ENCODE assay signal across 16 cellular contexts in genomic region chr19:31118926-31119325, GRCh38.
DNase-seq lines count a peak whose midpoint lies in the region; TF ChIP-seq lines count a peak whose summit lies in the region.
"Had no signal": no experiment of that assay in that cellular context is flagged by ENCODE, and none has a peak within 500 bp of the region (broad histone marks: within the 10 kb centered on the region; RNA-seq: fewer than 3 reads in every experiment).

No MANE protein-coding gene starts in this region.

- no peak for TF ChIP-seq EP300 in sigmoid colon (IDR thresholded peaks at IDR 0.05)

- H3K4me1 ChIP-seq in SJCRH30 (peaks cover 36% of the 10 kb centered on the region), sigmoid colon (peaks cover 0 to 18% (median 12%) of the 10 kb centered on the region in 4 donors)

- TF ChIP-seq POLR2A in sigmoid colon (IDR thresholded peaks at IDR 0.05): no peak

- TF ChIP-seq CTCF in sigmoid colon (IDR thresholded peaks at IDR 0.05): no peak

- WGBS in sigmoid colon, 2 donors: 74 to 86% methylated on average over 5 of the region's 5 CpGs

- H3K27ac ChIP-seq in SJCRH30 (peak overlapping the region; percentile 87), sigmoid colon (no peak overlapping the region)
- H3K27ac ChIP-seq: BLaER1, RWPE1 had no signal

- intact Hi-C loops in sigmoid colon (cut with DNase I): no loop called here

- H3K4me3 ChIP-seq in SJCRH30 (peak overlapping the region; percentile 27), sigmoid colon (no peak overlapping the region)
- H3K4me3 ChIP-seq: BLaER1 had no signal

- H3K9me3 ChIP-seq in SJCRH30 (replicated peaks): no peaks in the 10 kb centered on the region
- H3K9me3 ChIP-seq in sigmoid colon: no peaks in the 10 kb centered on the region
- H3K9me3 ChIP-seq: BLaER1 had no signal

- peak; percentile 30 for DNase-seq in AG08395 (ENCODE audit: low spot score)
- DNase-seq in SJCRH30: peak; percentile 64 to 77
- DNase-seq in islet precursor cell: peak; percentile 63
- DNase-seq in sigmoid colon: peak; percentile 29
- no peak for DNase-seq in SHP77 treated with DMSO at 0.1 percent for 48 hours (lab: John Stamatoyannopoulos, UW)
- DNase-seq in inferior parietal cortex (ENCODE audit: extremely low spot score): no peak
- DNase-seq in HUDEP-2 (lab: John Stamatoyannopoulos, UW; ENCODE audit: unreplicated experiment in 76 of 76): no peak
- DNase-seq: CD4-positive, alpha-beta T cell; NCI-H1105; NCI-H2029 treated with DMSO at 0.1 percent for 48 hours; NCI-H226; NCI-H524; NCI-H774; NK-92 treated with Interleukin-12 subunit alpha and Interleukin-12 subunit beta, amount 100 ng/mL, for 24 hours had no signal

- H3K27me3 ChIP-seq in SJCRH30 (no peaks in the 10 kb centered on the region), sigmoid colon (no peaks in the 10 kb centered on the region)
- H3K27me3 ChIP-seq: BLaER1 had no signal

- H3K36me3 ChIP-seq in SJCRH30 (no peaks in the 10 kb centered on the region), sigmoid colon (no peaks in the 10 kb centered on the region)
- H3K36me3 ChIP-seq: BLaER1 had no signal

Comparison
In these comparisons a context has a peak if more than half of its experiments do, and no peak if none do; other contexts are left out.
1. DNase-seq: peak in AG08395 (single experiment), SJCRH30 (2 of 2), islet precursor cell (single experiment) and sigmoid colon (single experiment); none in SHP77 treated with DMSO at 0.1 percent for 48 hours (single experiment), inferior parietal cortex (single experiment) and HUDEP-2 (0 of 76).